Comparison of ENCODE assay signal across 9 cellular contexts in the genomic region with DNA sequence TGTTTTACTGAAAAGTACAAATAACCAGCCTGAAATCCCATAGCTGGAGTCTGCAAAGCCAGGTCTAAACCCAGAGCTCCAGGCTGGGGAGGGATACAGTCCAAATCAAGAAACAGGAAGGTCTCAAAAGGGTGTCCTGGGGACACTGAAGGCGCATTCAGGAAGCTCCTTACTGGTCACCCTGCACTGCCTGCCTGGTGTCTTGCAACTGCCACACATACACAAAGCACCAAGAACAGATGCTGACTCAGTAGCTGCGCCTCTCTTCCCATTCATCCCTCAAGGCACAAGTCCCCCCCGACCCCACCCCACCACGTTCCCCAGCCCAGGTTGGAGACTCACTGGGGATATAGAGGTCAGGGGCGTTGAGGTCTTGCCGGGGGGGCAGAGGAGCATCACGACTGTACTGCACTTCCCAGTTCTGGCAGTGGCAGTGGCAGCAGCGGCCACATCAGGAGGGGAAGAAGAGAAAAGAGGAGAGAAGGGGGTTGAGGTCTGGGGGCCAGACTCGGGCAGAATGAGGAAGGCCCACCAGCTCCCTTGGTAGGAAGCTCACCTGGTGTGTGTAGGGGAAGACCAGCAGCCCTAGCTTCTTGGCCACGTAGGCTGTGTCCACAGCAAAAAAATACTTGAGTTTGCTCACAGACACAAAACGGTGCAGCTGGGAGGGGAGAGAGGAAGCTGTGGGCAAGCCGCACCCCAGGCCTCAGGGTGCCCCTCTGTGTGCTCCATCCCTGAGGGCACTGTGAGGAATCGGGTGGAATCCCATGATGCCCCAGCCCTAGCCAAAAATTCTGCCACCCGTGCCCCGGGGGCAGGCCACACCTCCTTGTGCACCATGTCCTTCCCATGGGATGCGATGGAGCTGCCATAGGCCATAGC. TPM values are rescaled to one million over a fixed set of nuclear protein-coding genes. Genes with fewer than 3 reads are reported as not detected.
DNase-seq lines count a peak whose midpoint lies in the region; ATAC-seq, FAIRE-seq and TF ChIP-seq lines count a peak whose summit lies in the region.
"Had no signal": no experiment of that assay in that cellular context is flagged by ENCODE, and none has a peak within 500 bp of the region (broad histone marks: within the 10 kb centered on the region; RNA-seq: fewer than 3 reads in every experiment).

No MANE protein-coding gene starts in this region.

- BruUV-seq in K562 (replicated peaks; lab: Mats Ljungman, UMichigan): no TSS peak

- intact Hi-C loops in K562 (cut with micrococcal nuclease): loop anchor here (2.0 kb wide), 1 partner anchor 65 kb away; no protein-coding TSS in a partner anchor

- H3K4me1 ChIP-seq in A549 (peaks cover 25% of the 10 kb centered on the region), HUES48 (ENCODE audit: control insufficient read depth, insufficient read depth, low read length) (peaks cover 10% of the 10 kb centered on the region), K562 (replicated peaks in 1 of 2; ENCODE audit: control insufficient read depth in 2 of 2, insufficient read depth in 2 of 2, low read length in 2 of 2) (peaks cover 21 to 66% of the 10 kb centered on the region in 2 experiments)

- peaks cover 19% of the 10 kb centered on the region for H3K36me3 ChIP-seq in HUES48 (ENCODE audit: control insufficient read depth, insufficient read depth, low read length)
- peaks cover 37% of the 10 kb centered on the region; the same call in 2 of the 3 replicates for H3K36me3 ChIP-seq in K562 (ENCODE audit: control insufficient read depth, insufficient read depth, low read length)

- TF ChIP-seq POLR2A in A549 (IDR thresholded peaks at IDR 0.05; ENCODE audit: low read length) (no peak), K562 (conservative IDR thresholded peaks at IDR 0.05) (no peak)

- no peak for DNase-seq in A549 (ENCODE audit: low read depth in 1 of 2, low spot score in 1 of 2)
- no peak for DNase-seq in K562 (ENCODE audit: extremely low read depth in 1 of 4, low spot score in 3 of 4)
- DNase-seq in mesothelial cell of epicardium (ENCODE audit: low spot score in 2 of 2, unreplicated experiment in 2 of 2): no peak
- DNase-seq in NOMO-1 (lab: John Stamatoyannopoulos, UW; ENCODE audit: unreplicated experiment in 2 of 2): no peak
- no peak for DNase-seq in NCI-H1694 treated with DMSO at 0.1 percent for 48 hours (lab: John Stamatoyannopoulos, UW)
- DNase-seq in SW 1271 (lab: John Stamatoyannopoulos, UW): no peak
- no peak for DNase-seq in DMS79 treated with DMSO at 0.1 percent for 48 hours (lab: John Stamatoyannopoulos, UW)

- H3K79me2 ChIP-seq in K562 (ENCODE audit: control insufficient read depth, insufficient read depth, low read length): peaks cover 24% of the 10 kb centered on the region

- TF ChIP-seq RAD21 in A549 (conservative IDR thresholded peaks at IDR 0.05 in 1 of 2, IDR thresholded peaks at IDR 0.05 in 1 of 2) (no peak), K562 (CRISPR knock-in tag; conservative IDR thresholded peaks at IDR 0.05 in 1 of 2, IDR thresholded peaks at IDR 0.05 in 1 of 2) (no peak)

- H3K4me3 Mint-ChIP-seq in mesothelial cell of epicardium: peak overlapping the region; percentile 83

- H3K9me1 ChIP-seq in K562 (ENCODE audit: control insufficient read depth, insufficient read depth, low read length): peaks cover 4% of the 10 kb centered on the region

- H3K36me3 Mint-ChIP-seq in mesothelial cell of epicardium: no peaks in the 10 kb centered on the region

- in situ Hi-C loops in K562 (cut with MboI): no loop called here

- POLR2A ChIA-PET in A549 (lab: Yijun Ruan, JAX) (no interaction called here), K562 (lab: Yijun Ruan, JAX) (interaction anchor here (0.6 to 2.6 kb wide), 6 partner anchors 10 to 74 kb away, joined by 3 to 18 read pairs (median 3); no protein-coding TSS in a partner anchor)

- ATAC-seq in A549 (no peak), K562 (no peak)

- FAIRE-seq in A549 (lab: Jason Lieb, UNC) (no peak), K562 (lab: Jason Lieb, UNC) (no peak)

- no peaks in the 10 kb centered on the region for H3K9me3 Mint-ChIP-seq in mesothelial cell of epicardium

- peaks cover 23% of the 10 kb centered on the region for H3K27me3 Mint-ChIP-seq in mesothelial cell of epicardium (ENCODE audit: low read depth)

- H3K4me3 ChIP-seq in A549 (peak overlapping the region; percentile 86), HUES48 (ENCODE audit: low read depth, low read length) (peak overlapping the region; percentile 83; the same call in 1 of the 2 replicates), K562 (peak overlapping the region; percentile 84)

- peaks cover 28% of the 10 kb centered on the region for H3K4me1 Mint-ChIP-seq in mesothelial cell of epicardium

- TF ChIP-seq EP300 in A549 (IDR thresholded peaks at IDR 0.05): no peak
- no peak for TF ChIP-seq EP300 in K562 (IDR thresholded peaks at IDR 0.05; ENCODE audit: low read length)

- TF ChIP-seq CTCF in A549 (IDR thresholded peaks at IDR 0.05) (no peak), K562 (IDR thresholded peaks at IDR 0.05 in 2 of 3, conservative IDR thresholded peaks at IDR 0.05 in 1 of 3; ENCODE audit: insufficient read depth in 2 of 3, low read depth in 1 of 3, low read length in 3 of 3) (no peak), mesothelial cell of epicardium (IDR thresholded peaks at IDR 0.05; ENCODE audit: unreplicated experiment) (no peak)

- 88% methylated on average over 15 of the region's 16 CpGs for WGBS in A549 (ENCODE audit: missing lambda C conversion rate)
- WGBS in K562 (ENCODE audit: insufficient coverage, low coverage, missing lambda C conversion rate): 82% methylated on average over 16 of the region's 16 CpGs

- H3K27ac ChIP-seq in A549: peak overlapping the region; percentile 94 to 96; a peak in 5 of 6 replicates
- H3K27ac ChIP-seq in HUES48 (ENCODE audit: low read depth, low read length): no peak overlapping the region
- H3K27ac ChIP-seq in K562 (ENCODE audit: extremely low read depth, low read depth, low read length): peak overlapping the region; percentile 80; the same call in 2 of the 3 replicates

- H4K20me1 ChIP-seq in K562 (replicated peaks; ENCODE audit: control insufficient read depth, insufficient read depth, low read length): peaks cover 13% of the 10 kb centered on the region

- H2AFZ ChIP-seq in K562 (ENCODE audit: low read depth, low read length): no peak overlapping the region

- H3K27me3 ChIP-seq in HUES48 (ENCODE audit: control insufficient read depth, insufficient read depth, low read length): peaks cover 24% of the 10 kb centered on the region
- H3K27me3 ChIP-seq in K562 (ENCODE audit: control insufficient read depth in 2 of 2, insufficient read depth in 2 of 2, low read length in 2 of 2): no peaks in the 10 kb centered on the region

- H3K9ac ChIP-seq in HUES48 (ENCODE audit: low read depth, low read length) (no peak overlapping the region), K562 (ENCODE audit: insufficient read depth in 1 of 2, low read depth in 2 of 2, low read length in 2 of 2) (peak overlapping the region; percentile 93 to 100)

- H3K9me3 ChIP-seq in A549: no peaks in the 10 kb centered on the region
- no peaks in the 10 kb centered on the region for H3K9me3 ChIP-seq in HUES48 (ENCODE audit: control insufficient read depth, insufficient read depth, low read length)
- H3K9me3 ChIP-seq in K562 (replicated peaks; ENCODE audit: control insufficient read depth, insufficient read depth, low read depth, low read length): no peaks in the 10 kb centered on the region

- H3K4me2 ChIP-seq in A549 (peak overlapping the region; percentile 99), K562 (ENCODE audit: insufficient read depth, low read length) (peak overlapping the region; percentile 100)

- CTCF ChIA-PET in A549 (lab: Yijun Ruan, JAX) (interaction anchor here (1.0 to 8.3 kb wide), 4 partner anchors 24 to 299 kb away, joined by 3 to 63 read pairs (median 10); no protein-coding TSS in a partner anchor), K562 (lab: Yijun Ruan, JAX; ENCODE audit: low intra/inter-chr PET ratio) (interaction anchor here (1.2 kb wide), 1 partner anchor 64 kb away, joined by 3 read pairs; no protein-coding TSS in a partner anchor)

- peak overlapping the region; percentile 59 for H3K27ac Mint-ChIP-seq in mesothelial cell of epicardium

RNA-seq across cellular contexts. Expression of a gene that starts 1.4 kb away (rescaled TPM):
- polyA plus RNA-seq in A549 (2011; rRNA removed) (99.7 and 132 TPM in 2 replicates), A549 (2017; fragmentation: RNase III; extraction: RNeasy Plus Mini Kit Qiagen cat#74134 plus additional on column Dnase treatment) (79.7 to 91.3 TPM (median 82.0 TPM) in 3 replicates), K562 (2011; rRNA removed) (77.2 and 108 TPM in 2 replicates), K562 (2014; fragmentation: Illumina TruSeq; extraction: Trizol) (111 and 119 TPM in 2 replicates), K562 (2014; fragmentation: Nextera tagmentation; extraction: Ambion mirVana) (10 to 100 TPM in 1 of 2 experiments, 1 to 10 TPM in 1; 8.6 to 33.6 TPM), K562 (2014; rRNA removed) (83.6 and 96.7 TPM in 2 replicates)
- 206 and 244 TPM in 2 replicates for polyA plus RNA-seq in A549 (2012; cell fraction: cytosol; rRNA removed)
- 215 and 261 TPM in 2 replicates for polyA plus RNA-seq in A549 (2012; cell fraction: nucleus; rRNA removed)
- polyA minus RNA-seq in A549 (2011; rRNA and poly(A)+ RNA removed): 167 and 194 TPM in 2 replicates
- total RNA-seq in K562 (2011; cell fraction: chromatin; rRNA removed; ENCODE audit: low replicate concordance): 49.3 and 178 TPM in 2 replicates
- total RNA-seq in K562 (2011; cell fraction: nucleolus; rRNA removed): 331 and 338 TPM in 2 replicates
- total RNA-seq in K562 (2011; cell fraction: nucleoplasm; rRNA removed): 162 and 163 TPM in 2 replicates
- total RNA-seq in K562 (2014; rRNA removed) (121 and 158 TPM in 2 replicates), K562 (2014; rRNA removed; fragmentation: Illumina TruSeq; extraction: Trizol) (29.4 and 39.3 TPM in 2 replicates), K562 (2015; rRNA removed; fragmentation: Illumina TruSeq; extraction: Trizol) (44.8 and 51.6 TPM in 2 replicates), K562 (2021) (108 and 120 TPM in 2 replicates), mesothelial cell of epicardium (66.8 to 74.0 TPM (median 71.2 TPM) in 3 replicates)
- 234 and 367 TPM in 2 replicates for polyA plus RNA-seq in K562 (2011; cell fraction: cytosol; rRNA removed)
- 162 and 217 TPM in 2 replicates for polyA plus RNA-seq in K562 (2011; cell fraction: nucleus; rRNA removed)
- polyA plus RNA-seq in K562 (2012): 106 and 144 TPM in 2 replicates
- polyA minus RNA-seq in K562 (2011; rRNA and poly(A)+ RNA removed): 84.7 and 117 TPM in 2 replicates
- 120 and 144 TPM in 2 replicates for polyA minus RNA-seq in K562 (2011; cell fraction: cytosol; rRNA and poly(A)+ RNA removed)
- polyA minus RNA-seq in K562 (2011; cell fraction: nucleus; rRNA and poly(A)+ RNA removed): 46.6 and 57.5 TPM in 2 replicates

RNA-seq across cellular contexts. Expression of a gene that starts 4.2 kb away (rescaled TPM):
- polyA plus RNA-seq in A549 (2011; rRNA removed): 0.44 and 0.62 TPM in 2 replicates
- polyA plus RNA-seq in A549 (2012; cell fraction: cytosol; rRNA removed): 0.91 and 1.8 TPM in 2 replicates
- 1.8 and 2.3 TPM in 2 replicates for polyA plus RNA-seq in A549 (2012; cell fraction: nucleus; rRNA removed)
- 1.3 to 1.8 TPM (median 1.6 TPM) in 3 replicates for polyA plus RNA-seq in A549 (2017; fragmentation: RNase III; extraction: RNeasy Plus Mini Kit Qiagen cat#74134 plus additional on column Dnase treatment)
- 0.79 and 0.92 TPM in 2 replicates for polyA minus RNA-seq in A549 (2011; rRNA and poly(A)+ RNA removed)
- not detected in 2 replicates for total RNA-seq in K562 (2011; cell fraction: chromatin; rRNA removed; ENCODE audit: low replicate concordance)
- not detected in 2 replicates for total RNA-seq in K562 (2011; cell fraction: nucleolus; rRNA removed)
- total RNA-seq in K562 (2011; cell fraction: nucleoplasm; rRNA removed): not detected in 2 replicates
- total RNA-seq in K562 (2014; rRNA removed): not detected in 2 replicates
- total RNA-seq in K562 (2014; rRNA removed; fragmentation: Illumina TruSeq; extraction: Trizol): not detected in 2 replicates
- total RNA-seq in K562 (2015; rRNA removed; fragmentation: Illumina TruSeq; extraction: Trizol): not detected in 2 replicates
- not detected in 2 replicates for total RNA-seq in K562 (2021)
- polyA plus RNA-seq in K562 (2011; rRNA removed): not detected in 2 replicates
- polyA plus RNA-seq in K562 (2011; cell fraction: cytosol; rRNA removed): 0.01 TPM in 1 of 2 replicates, not detected in the other
- not detected in 2 replicates for polyA plus RNA-seq in K562 (2011; cell fraction: nucleus; rRNA removed)
- polyA plus RNA-seq in K562 (2012): not detected in 2 replicates
- not detected in 2 replicates for polyA plus RNA-seq in K562 (2014; fragmentation: Illumina TruSeq; extraction: Trizol)
- polyA plus RNA-seq in K562 (2014; fragmentation: Nextera tagmentation; extraction: Ambion mirVana): not detected
- polyA plus RNA-seq in K562 (2014; rRNA removed): not detected in 2 replicates
- polyA minus RNA-seq in K562 (2011; rRNA and poly(A)+ RNA removed): not detected in 2 replicates
- polyA minus RNA-seq in K562 (2011; cell fraction: cytosol; rRNA and poly(A)+ RNA removed): not detected in 2 replicates
- polyA minus RNA-seq in K562 (2011; cell fraction: nucleus; rRNA and poly(A)+ RNA removed): 0.13 TPM in 1 of 2 replicates, not detected in the other
- total RNA-seq in mesothelial cell of epicardium: 1.3 to 1.8 TPM (median 1.6 TPM) in 3 replicates
- total RNA-seq: HT1080 had no signal

RNA-seq across cellular contexts. Expression of a gene that starts 9.5 kb away (rescaled TPM):
- polyA plus RNA-seq in A549 (2011; rRNA removed) (0.95 and 0.98 TPM in 2 replicates), A549 (2017; fragmentation: RNase III; extraction: RNeasy Plus Mini Kit Qiagen cat#74134 plus additional on column Dnase treatment) (1.1 to 1.5 TPM (median 1.3 TPM) in 3 replicates), K562 (2011; rRNA removed) (0.26 and 0.30 TPM in 2 replicates), K562 (2014; fragmentation: Illumina TruSeq; extraction: Trizol) (0.36 and 0.65 TPM in 2 replicates), K562 (2014; fragmentation: Nextera tagmentation; extraction: Ambion mirVana) (not detected), K562 (2014; rRNA removed) (0.27 and 0.55 TPM in 2 replicates)
- 2.2 and 2.3 TPM in 2 replicates for polyA plus RNA-seq in A549 (2012; cell fraction: cytosol; rRNA removed)
- polyA plus RNA-seq in A549 (2012; cell fraction: nucleus; rRNA removed): 3.6 and 4.4 TPM in 2 replicates
- polyA minus RNA-seq in A549 (2011; rRNA and poly(A)+ RNA removed): 0.34 TPM in 1 of 2 replicates, not detected in the other
- 0.92 and 2.0 TPM in 2 replicates for total RNA-seq in K562 (2011; cell fraction: chromatin; rRNA removed; ENCODE audit: low replicate concordance)
- 0.92 and 1.7 TPM in 2 replicates for total RNA-seq in K562 (2011; cell fraction: nucleolus; rRNA removed)
- 0.95 and 1.2 TPM in 2 replicates for total RNA-seq in K562 (2011; cell fraction: nucleoplasm; rRNA removed)
- total RNA-seq in K562 (2014; rRNA removed) (0.61 TPM in 1 of 2 replicates, not detected in the other), K562 (2014; rRNA removed; fragmentation: Illumina TruSeq; extraction: Trizol) (not detected in 2 replicates), K562 (2015; rRNA removed; fragmentation: Illumina TruSeq; extraction: Trizol) (0.11 and 0.40 TPM in 2 replicates), K562 (2021) (0.89 and 1.1 TPM in 2 replicates), mesothelial cell of epicardium (10.1 to 11.5 TPM (median 10.2 TPM) in 3 replicates)
- 0.52 and 0.69 TPM in 2 replicates for polyA plus RNA-seq in K562 (2011; cell fraction: cytosol; rRNA removed)
- polyA plus RNA-seq in K562 (2011; cell fraction: nucleus; rRNA removed): 1.1 and 1.7 TPM in 2 replicates
- polyA plus RNA-seq in K562 (2012): 0.52 and 0.57 TPM in 2 replicates
- not detected in 2 replicates for polyA minus RNA-seq in K562 (2011; rRNA and poly(A)+ RNA removed)
- polyA minus RNA-seq in K562 (2011; cell fraction: cytosol; rRNA and poly(A)+ RNA removed): not detected in 2 replicates
- polyA minus RNA-seq in K562 (2011; cell fraction: nucleus; rRNA and poly(A)+ RNA removed): 0.13 TPM in 1 of 2 replicates, not detected in the other

RNA-seq across cellular contexts. Expression of a gene that starts 19.1 kb away (rescaled TPM):
- polyA plus RNA-seq in A549 (2011; rRNA removed) (87.8 and 104 TPM in 2 replicates), A549 (2017; fragmentation: RNase III; extraction: RNeasy Plus Mini Kit Qiagen cat#74134 plus additional on column Dnase treatment) (141 to 149 TPM (median 147 TPM) in 3 replicates), K562 (2011; rRNA removed) (98.6 and 129 TPM in 2 replicates), K562 (2014; fragmentation: Illumina TruSeq; extraction: Trizol) (140 and 182 TPM in 2 replicates), K562 (2014; fragmentation: Nextera tagmentation; extraction: Ambion mirVana) (10 to 100 TPM in 1 of 2 experiments, 1 to 10 TPM in 1; 5.6 to 16.0 TPM), K562 (2014; rRNA removed) (135 and 146 TPM in 2 replicates)
- polyA plus RNA-seq in A549 (2012; cell fraction: cytosol; rRNA removed): 156 and 206 TPM in 2 replicates
- polyA plus RNA-seq in A549 (2012; cell fraction: nucleus; rRNA removed): 141 and 147 TPM in 2 replicates
- 147 and 157 TPM in 2 replicates for polyA minus RNA-seq in A549 (2011; rRNA and poly(A)+ RNA removed)
- 13.9 and 38.2 TPM in 2 replicates for total RNA-seq in K562 (2011; cell fraction: chromatin; rRNA removed; ENCODE audit: low replicate concordance)
- total RNA-seq in K562 (2011; cell fraction: nucleolus; rRNA removed): 41.5 and 42.0 TPM in 2 replicates
- total RNA-seq in K562 (2011; cell fraction: nucleoplasm; rRNA removed): 31.3 and 34.9 TPM in 2 replicates
- total RNA-seq in K562 (2014; rRNA removed) (102 and 135 TPM in 2 replicates), K562 (2014; rRNA removed; fragmentation: Illumina TruSeq; extraction: Trizol) (29.3 and 43.7 TPM in 2 replicates), K562 (2015; rRNA removed; fragmentation: Illumina TruSeq; extraction: Trizol) (83.8 and 85.1 TPM in 2 replicates), K562 (2021) (135 and 139 TPM in 2 replicates), mesothelial cell of epicardium (88.6 to 91.8 TPM (median 90.1 TPM) in 3 replicates)
- polyA plus RNA-seq in K562 (2011; cell fraction: cytosol; rRNA removed): 213 and 403 TPM in 2 replicates
- polyA plus RNA-seq in K562 (2011; cell fraction: nucleus; rRNA removed): 62.4 and 74.2 TPM in 2 replicates
- 127 and 138 TPM in 2 replicates for polyA plus RNA-seq in K562 (2012)
- polyA minus RNA-seq in K562 (2011; rRNA and poly(A)+ RNA removed): 57.1 and 92.7 TPM in 2 replicates
- polyA minus RNA-seq in K562 (2011; cell fraction: cytosol; rRNA and poly(A)+ RNA removed): 94.6 and 97.2 TPM in 2 replicates
- 10.4 and 16.3 TPM in 2 replicates for polyA minus RNA-seq in K562 (2011; cell fraction: nucleus; rRNA and poly(A)+ RNA removed)

RNA-seq across cellular contexts. Expression of a gene that starts 29.3 kb away (rescaled TPM):
- polyA plus RNA-seq in A549 (2011; rRNA removed) (0.03 TPM in 1 of 2 replicates, not detected in the other), A549 (2017; fragmentation: RNase III; extraction: RNeasy Plus Mini Kit Qiagen cat#74134 plus additional on column Dnase treatment) (not detected in 3 replicates), K562 (2011; rRNA removed) (not detected in 2 replicates), K562 (2014; fragmentation: Illumina TruSeq; extraction: Trizol) (not detected in 2 replicates), K562 (2014; fragmentation: Nextera tagmentation; extraction: Ambion mirVana) (not detected), K562 (2014; rRNA removed) (not detected in 2 replicates)
- 0.03 TPM in 1 of 2 replicates, not detected in the other for polyA plus RNA-seq in A549 (2012; cell fraction: cytosol; rRNA removed)
- not detected in 2 replicates for polyA plus RNA-seq in A549 (2012; cell fraction: nucleus; rRNA removed)
- 0.15 TPM in 1 of 2 replicates, not detected in the other for polyA minus RNA-seq in A549 (2011; rRNA and poly(A)+ RNA removed)
- not detected in 2 replicates for total RNA-seq in K562 (2011; cell fraction: chromatin; rRNA removed; ENCODE audit: low replicate concordance)
- not detected in 2 replicates for total RNA-seq in K562 (2011; cell fraction: nucleolus; rRNA removed)
- total RNA-seq in K562 (2011; cell fraction: nucleoplasm; rRNA removed): not detected in 2 replicates
- total RNA-seq in K562 (2014; rRNA removed) (not detected in 2 replicates), K562 (2014; rRNA removed; fragmentation: Illumina TruSeq; extraction: Trizol) (not detected in 2 replicates), K562 (2015; rRNA removed; fragmentation: Illumina TruSeq; extraction: Trizol) (not detected in 2 replicates), K562 (2021) (0.09 and 0.20 TPM in 2 replicates), mesothelial cell of epicardium (95.2 to 102 TPM (median 97.9 TPM) in 3 replicates)
- not detected in 2 replicates for polyA plus RNA-seq in K562 (2011; cell fraction: cytosol; rRNA removed)
- polyA plus RNA-seq in K562 (2011; cell fraction: nucleus; rRNA removed): not detected in 2 replicates
- 0.04 TPM in 1 of 2 replicates, not detected in the other for polyA plus RNA-seq in K562 (2012)
- polyA minus RNA-seq in K562 (2011; rRNA and poly(A)+ RNA removed): not detected in 2 replicates
- polyA minus RNA-seq in K562 (2011; cell fraction: cytosol; rRNA and poly(A)+ RNA removed): not detected in 2 replicates
- not detected in 2 replicates for polyA minus RNA-seq in K562 (2011; cell fraction: nucleus; rRNA and poly(A)+ RNA removed)
- total RNA-seq: HT1080 had no signal
